15 cellular contexts compared by ENCODE assay signal in the genomic region with DNA sequence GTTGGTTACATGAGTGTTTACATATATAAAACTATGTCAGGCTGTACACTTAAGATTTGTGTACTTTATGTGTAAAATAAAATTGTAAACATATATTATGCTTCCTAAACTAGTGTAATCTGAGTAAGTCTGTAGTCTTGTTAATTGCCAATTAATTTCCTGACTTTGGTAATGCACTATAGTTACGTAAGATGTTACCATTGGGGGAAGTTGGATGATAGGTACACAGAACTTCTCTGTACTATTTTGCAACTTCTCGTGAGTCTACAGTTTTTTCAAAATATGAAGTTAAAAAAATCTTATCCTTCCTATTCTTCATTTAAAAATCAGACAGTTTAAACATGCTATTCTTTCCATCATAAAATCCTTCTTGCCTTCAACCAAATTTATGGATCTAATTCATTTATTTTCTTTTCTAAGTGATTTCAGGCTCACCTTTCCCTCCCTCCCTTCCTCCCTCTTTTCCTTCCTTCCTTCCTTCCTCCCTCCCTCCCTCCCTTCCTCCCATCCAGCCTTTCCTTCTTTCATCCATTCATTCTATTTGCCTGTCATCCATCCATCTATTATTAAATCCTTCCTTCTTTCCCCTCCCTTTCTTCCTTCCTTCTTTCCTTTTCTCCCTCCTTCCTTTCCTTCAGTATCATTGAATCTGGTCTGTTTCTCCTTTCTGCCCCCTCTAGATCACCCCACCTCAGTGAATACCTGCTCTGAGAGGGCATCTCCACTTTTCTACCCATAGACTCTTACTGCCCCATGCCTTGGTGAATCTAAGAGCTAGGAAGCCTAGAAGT.
"Had no signal": no experiment of that assay in that cellular context is flagged by ENCODE, and none has a peak within 500 bp of the region (broad histone marks: within the 10 kb centered on the region; RNA-seq: fewer than 3 reads in every experiment).

No MANE protein-coding gene starts in this region.

- H3K27me3 ChIP-seq: colonic mucosa, foreskin keratinocyte, right lobe of liver had no signal

- ATAC-seq: activated CD8-positive, alpha-beta T cell treated with anti-CD3 and anti-CD28 coated beads for 36 hours; activated naive CD4-positive, alpha-beta T cell treated with anti-CD3 and anti-CD28 coated beads, Interleukin-2, amount 50 U/mL, for 72 hours; activated T-cell treated with anti-CD3 and anti-CD28 coated beads, Interleukin-2, amount 50 U/mL, for 4 hours; foreskin keratinocyte; stimulated activated naive CD8-positive, alpha-beta T cell treated with anti-CD3 and anti-CD28 coated beads, Interleukin-15, amount 100 ng/mL, for 72 hours had no signal

- H3K4me1 ChIP-seq: colonic mucosa, foreskin keratinocyte, right lobe of liver had no signal

- H3K27ac ChIP-seq: colonic mucosa, foreskin keratinocyte, right lobe of liver had no signal

- H3K36me3 ChIP-seq: colonic mucosa, right lobe of liver had no signal

- H3K9me3 ChIP-seq: colonic mucosa, right lobe of liver had no signal

- H3K4me3 ChIP-seq: colonic mucosa, right lobe of liver had no signal

- DNase-seq: activated B cell treated with CpG ODN at 0.5 μM for 24 hours; activated CD4-positive, alpha-beta T cell treated with anti-CD3 and anti-CD28 coated beads for 48 hours; activated CD8-positive, alpha-beta T cell treated with anti-CD3 and anti-CD28 coated beads for 36 hours; activated gamma-delta T cell; activated T-cell treated with anti-CD3 and anti-CD28 coated beads, Interleukin-2, amount 50 U/mL, for 4 hours; amniotic stem cell; colonic mucosa; effector CD8-positive, alpha-beta T cell; foreskin keratinocyte; kidney glomerular epithelial cell; mesendoderm; stimulated activated naive CD8-positive, alpha-beta T cell treated with anti-CD3 and anti-CD28 coated beads, Interleukin-15, amount 100 ng/mL, for 72 hours had no signal

- FAIRE-seq: TTC549 had no signal
